ENCODE assay signal across 1 cellular context in the genomic region with DNA sequence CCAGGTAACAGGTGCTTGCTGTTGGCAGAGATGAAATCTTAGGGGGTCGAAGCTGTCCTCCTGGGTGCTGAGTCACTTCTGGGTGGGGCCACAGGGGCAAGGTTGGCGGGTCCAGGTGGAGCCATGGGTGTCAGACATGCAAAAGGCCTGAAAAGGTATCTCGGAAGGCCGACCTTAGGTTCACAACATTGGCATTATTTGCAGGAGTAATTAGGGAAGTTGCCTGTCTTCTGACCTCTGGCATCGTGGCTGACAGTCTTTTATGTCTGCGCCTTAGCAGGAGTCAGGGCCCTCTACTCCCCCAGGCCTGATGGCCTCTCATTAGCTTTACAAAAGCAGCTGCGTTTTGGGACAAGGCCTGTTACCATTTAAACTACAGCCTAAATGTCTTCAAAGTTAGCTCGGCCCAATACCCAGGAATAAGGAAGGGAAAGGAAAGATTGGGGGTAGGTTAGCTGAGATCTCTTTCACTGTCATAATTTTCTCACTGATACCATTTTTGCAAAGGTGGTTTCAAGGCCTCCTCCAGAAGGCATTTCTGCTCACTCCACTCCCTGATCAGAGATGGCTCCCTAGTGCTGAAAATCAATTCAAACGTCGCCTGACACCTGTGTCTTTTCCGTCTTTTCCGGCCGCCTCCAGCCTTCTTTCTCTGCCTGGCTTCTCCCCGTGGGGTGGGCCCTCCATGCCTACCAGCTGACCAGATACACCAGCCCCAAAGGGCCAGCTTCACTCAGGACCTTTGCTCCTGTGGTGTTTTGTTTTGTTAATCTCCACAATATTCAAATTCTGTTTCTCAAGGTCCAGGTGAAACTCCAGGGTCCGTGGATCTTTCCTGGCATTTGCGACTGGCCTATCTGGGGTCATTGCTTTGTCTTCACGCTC.
TF ChIP-seq lines count a peak whose summit lies in the region.

No MANE protein-coding gene starts in this region.

TF ChIP-seq in HCT116, 20 proteins besides CTCF, POLR2A, EP300 and RAD21 (continued from another document):
- TF ChIP-seq ZBTB33 (IDR thresholded peaks at IDR 0.05; ENCODE audit: extremely low read depth, insufficient replicate concordance, low read length): no peak
- no peak for TF ChIP-seq TCF7L2 (IDR thresholded peaks at IDR 0.05; ENCODE audit: borderline replicate concordance, extremely low read depth, insufficient read depth, insufficient read length)
- no peak for TF ChIP-seq REST (IDR thresholded peaks at IDR 0.05; ENCODE audit: low read depth)
- no peak for TF ChIP-seq CBX3 (IDR thresholded peaks at IDR 0.05; ENCODE audit: low read depth)
- TF ChIP-seq, protein P1, sequence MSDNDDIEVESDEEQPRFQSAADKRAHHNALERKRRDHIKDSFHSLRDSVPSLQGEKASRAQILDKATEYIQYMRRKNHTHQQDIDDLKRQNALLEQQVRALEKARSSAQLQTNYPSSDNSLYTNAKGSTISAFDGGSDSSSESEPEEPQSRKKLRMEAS (IDR thresholded peaks at IDR 0.05): no peak
- TF ChIP-seq YY1 (IDR thresholded peaks at IDR 0.05; ENCODE audit: extremely low read depth, insufficient replicate concordance, low read depth, low read length): no peak
- TF ChIP-seq ELF1 (IDR thresholded peaks at IDR 0.05; ENCODE audit: borderline replicate concordance, low read depth): no peak
- TF ChIP-seq SIN3A (IDR thresholded peaks at IDR 0.05; ENCODE audit: low read depth): no peak
- TF ChIP-seq, protein P2, sequence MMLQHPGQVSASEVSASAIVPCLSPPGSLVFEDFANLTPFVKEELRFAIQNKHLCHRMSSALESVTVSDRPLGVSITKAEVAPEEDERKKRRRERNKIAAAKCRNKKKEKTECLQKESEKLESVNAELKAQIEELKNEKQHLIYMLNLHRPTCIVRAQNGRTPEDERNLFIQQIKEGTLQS (IDR thresholded peaks at IDR 0.05): no peak
- no peak for TF ChIP-seq ZNF274 (IDR thresholded peaks at IDR 0.05; ENCODE audit: low read depth, low read length)
- no peak for TF ChIP-seq POLR2AphosphoS5 (IDR thresholded peaks at IDR 0.05; ENCODE audit: low read depth, low read length)
- no peak for TF ChIP-seq FOSL1 (IDR thresholded peaks at IDR 0.05; ENCODE audit: low read depth)
- no peak for TF ChIP-seq EGR1 (IDR thresholded peaks at IDR 0.05; ENCODE audit: low read depth)
- no peak for TF ChIP-seq ZFX (IDR thresholded peaks at IDR 0.05)
